Comparison of ENCODE assay signal across 8 cellular contexts in the genomic region with DNA sequence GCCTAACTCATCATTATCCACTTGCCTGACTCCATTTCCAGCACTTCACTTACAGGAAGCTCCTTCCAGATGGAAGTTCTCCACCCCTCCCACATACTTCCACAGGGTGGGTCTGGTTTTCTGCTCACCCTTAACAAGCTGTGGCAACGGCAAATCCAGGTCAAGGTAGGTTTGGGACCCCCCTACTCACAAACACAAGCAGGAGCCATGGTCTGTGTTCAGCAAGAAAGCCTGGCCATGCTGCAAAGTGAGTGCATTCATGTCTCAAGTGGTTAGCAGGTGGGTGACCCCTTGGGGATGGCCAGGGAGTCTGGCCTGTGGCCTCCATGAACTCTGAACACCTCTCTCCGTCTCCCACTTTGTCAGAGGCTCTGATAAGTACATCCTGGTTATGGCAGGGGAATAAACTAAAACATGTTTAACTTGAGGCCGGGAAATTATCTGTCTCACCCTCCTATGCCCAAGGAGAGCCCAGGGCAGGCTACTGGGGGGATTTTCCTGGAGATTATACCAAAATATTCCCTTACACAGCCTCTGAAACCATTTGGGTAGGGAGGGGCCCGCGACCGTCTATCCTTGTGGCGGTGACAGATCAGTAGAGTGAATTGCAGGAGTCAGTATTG. TPM values are rescaled to one million over a fixed set of nuclear protein-coding genes. Genes with fewer than 3 reads are reported as not detected.
DNase-seq lines count a peak whose midpoint lies in the region; ATAC-seq and TF ChIP-seq lines count a peak whose summit lies in the region.

No MANE protein-coding gene starts in this region.

- no peaks in the 10 kb centered on the region for H3K9me3 Mint-ChIP-seq in chondrocyte (ENCODE audit: low read depth)

- no peaks in the 10 kb centered on the region for H3K36me3 ChIP-seq in ACC112 (ENCODE audit: insufficient read depth, low read length)
- no peaks in the 10 kb centered on the region; the same call in 1 of the 2 replicates for H3K36me3 ChIP-seq in KMS-11 (ENCODE audit: insufficient read depth)
- H3K36me3 ChIP-seq in mucosa of stomach (ENCODE audit: control insufficient read depth, insufficient read depth, low read length) = no peaks in the 10 kb centered on the region

- H3K9ac ChIP-seq in KMS-11 = peak overlapping the region; percentile 93
- H3K9ac ChIP-seq in mucosa of stomach (ENCODE audit: low read length) = peak overlapping the region; percentile 84

- peak overlapping the region; percentile 87 for H3K27ac Mint-ChIP-seq in chondrocyte (ENCODE audit: unreplicated experiment)

- peaks cover 40% of the 10 kb centered on the region for H3K4me1 Mint-ChIP-seq in chondrocyte (ENCODE audit: low read depth)

- H3K4me3 ChIP-seq in ACC112 (ENCODE audit: low read depth, low read length) (peak overlapping the region; percentile 88), KMS-11 (IDR thresholded peaks at IDR 0.05; ENCODE audit: insufficient read depth, low read depth, low read length) (no peak overlapping the region), mucosa of stomach (ENCODE audit: low read length) (peak overlapping the region; percentile 18)

- H3K27ac ChIP-seq in ACC112 (ENCODE audit: low read depth, low read length) (peak overlapping the region; percentile 73), KMS-11 (peak overlapping the region; percentile 71)

- H3K27me3 Mint-ChIP-seq in chondrocyte (ENCODE audit: low read depth) = no peaks in the 10 kb centered on the region

- H4K20me1 ChIP-seq in KMS-11 (ENCODE audit: insufficient read depth) = no peaks in the 10 kb centered on the region

- H3K27me3 ChIP-seq in ACC112 (ENCODE audit: insufficient read depth, low read length) (no peaks in the 10 kb centered on the region), KMS-11 (ENCODE audit: insufficient read depth, low read depth) (no peaks in the 10 kb centered on the region), mucosa of stomach (ENCODE audit: control insufficient read depth, insufficient read depth, low read length) (no peaks in the 10 kb centered on the region)

- H3K4me2 ChIP-seq in KMS-11 = peak overlapping the region; percentile 95

- H3K4me1 ChIP-seq in ACC112 (ENCODE audit: control insufficient read depth, insufficient read depth, low read length, unreplicated experiment) (peaks cover 18% of the 10 kb centered on the region), KMS-11 (ENCODE audit: low read depth, poor library complexity, severe bottlenecking) (peaks cover 43% of the 10 kb centered on the region), mucosa of stomach (ENCODE audit: control insufficient read depth, insufficient read depth, low read length) (peaks cover 16% of the 10 kb centered on the region)

- DNase-seq in chondrocyte (ENCODE audit: low spot score) (no peak), amniotic stem cell (lab: John Stamatoyannopoulos, UW) (no peak), SW 1271 (lab: John Stamatoyannopoulos, UW) (no peak), NCI-H510A treated with DMSO at 0.1 percent for 48 hours (lab: John Stamatoyannopoulos, UW) (no peak)

- no peaks in the 10 kb centered on the region for H3K9me3 ChIP-seq in mucosa of stomach (ENCODE audit: control insufficient read depth, low read length)

- H3K4me3 Mint-ChIP-seq in chondrocyte (ENCODE audit: unreplicated experiment) = peak overlapping the region; percentile 81

- H2AFZ ChIP-seq in ACC112 (ENCODE audit: low read length, unreplicated experiment) (peak overlapping the region; percentile 45), KMS-11 (ENCODE audit: low read depth) (peak overlapping the region; percentile 32; the same call in 1 of the 2 replicates)

- H3K79me2 ChIP-seq in ACC112 (ENCODE audit: control insufficient read depth, insufficient read depth, low read length, unreplicated experiment) (peaks cover 46% of the 10 kb centered on the region), KMS-11 (ENCODE audit: insufficient read depth, low read depth) (peaks cover 52% of the 10 kb centered on the region; the same call in 1 of the 2 replicates)

- H3K36me3 Mint-ChIP-seq in chondrocyte (ENCODE audit: low read depth) = no peaks in the 10 kb centered on the region

- ATAC-seq in HG02588 (IDR thresholded peaks at IDR 0.05; ENCODE audit: unreplicated experiment) = no peak

- TF ChIP-seq CTCF in KMS-11 (conservative IDR thresholded peaks at IDR 0.05; ENCODE audit: low read depth, low read length) = no peak
- no peak for TF ChIP-seq CTCF in chondrocyte (IDR thresholded peaks at IDR 0.05)

RNA-seq across cellular contexts. Expression of a gene that starts 0.8 kb away (rescaled TPM):
- total RNA-seq in chondrocyte = 79.8 to 95.7 TPM (median 80.6 TPM) in 3 replicates
